ENCODE assay signal across 13 cellular contexts in genomic region chr17:50731575-50732460, GRCh38. TPM values are rescaled to one million over a fixed set of nuclear protein-coding genes. Genes with fewer than 3 reads are reported as not detected.
DNase-seq lines count a peak whose midpoint lies in the region; ATAC-seq and TF ChIP-seq lines count a peak whose summit lies in the region.
"Had no signal": no experiment of that assay in that cellular context is flagged by ENCODE, and none has a peak within 500 bp of the region (broad histone marks: within the 10 kb centered on the region; RNA-seq: fewer than 3 reads in every experiment).

No MANE protein-coding gene starts in this region.

- H3K27ac Mint-ChIP-seq in stimulated activated naive CD8-positive, alpha-beta T cell treated with anti-CD3 and anti-CD28 coated beads, Interleukin-15, Interleukin-2, amounts not matched to agents 100 ng/mL and 50 ng/mL, for 24 hours = peak overlapping the region; percentile 4
- peak overlapping the region; percentile 35 for H3K27ac Mint-ChIP-seq in activated CD8-positive, alpha-beta T cell treated with anti-CD3 and anti-CD28 coated beads, Interleukin-2, amount 10 ng/mL, durations not matched to agents 7 days and 5 days

- ATAC-seq in stimulated activated naive CD8-positive, alpha-beta T cell treated with anti-CD3 and anti-CD28 coated beads, Interleukin-15, Interleukin-2, amounts not matched to agents 100 U/mL and 50 U/mL, for 24 hours = no peak
- ATAC-seq in activated CD8-positive, alpha-beta T cell treated with anti-CD3 and anti-CD28 coated beads, Interleukin-2, amount 10 ng/mL, durations not matched to agents 7 days and 5 days = no peak
- ATAC-seq in left lung = peak; percentile 16
- ATAC-seq in GM19324 (IDR thresholded peaks at IDR 0.05; ENCODE audit: low FRiP score, unreplicated experiment) = no peak
- no peak for ATAC-seq in GM18505 (IDR thresholded peaks at IDR 0.05; ENCODE audit: unreplicated experiment)

- no peaks in the 10 kb centered on the region for H3K9me3 Mint-ChIP-seq in stimulated activated naive CD8-positive, alpha-beta T cell treated with anti-CD3 and anti-CD28 coated beads, Interleukin-15, Interleukin-2, amounts not matched to agents 100 ng/mL and 50 ng/mL, for 24 hours
- H3K9me3 Mint-ChIP-seq in activated CD8-positive, alpha-beta T cell treated with anti-CD3 and anti-CD28 coated beads, Interleukin-2, amount 10 ng/mL, durations not matched to agents 7 days and 5 days (ENCODE audit: insufficient read depth) = no peaks in the 10 kb centered on the region

- no peak for DNase-seq in stimulated activated naive CD8-positive, alpha-beta T cell treated with anti-CD3 and anti-CD28 coated beads, Interleukin-15, Interleukin-2, amounts not matched to agents 100 U/mL and 50 U/mL, for 24 hours
- no peak for DNase-seq in activated CD8-positive, alpha-beta T cell treated with anti-CD3 and anti-CD28 coated beads, Interleukin-2, amount 10 ng/mL, durations not matched to agents 7 days and 5 days
- DNase-seq in left lung (no peak), NCI-H187 treated with DMSO at 0.1 percent for 48 hours (lab: John Stamatoyannopoulos, UW) (no peak), GM19240 (ENCODE audit: insufficient read length, low spot score) (no peak)
- DNase-seq: activated effector memory CD4-positive, alpha-beta T cell treated with Interleukin-2 at 50 U/mL for 16 hours; BE2C; NCI-H345 had no signal

- no peaks in the 10 kb centered on the region for H3K36me3 ChIP-seq in left lung

- intact Hi-C loops in left lung (cut with DNase I) = no loop called here

- POLR2A ChIA-PET in activated CD8-positive, alpha-beta T cell treated with anti-CD3 and anti-CD28 coated beads, Interleukin-2, amount 10 ng/mL, durations not matched to agents 7 days and 5 days (lab: Charles Lee) = interaction anchor here (1.0 kb wide), 1 partner anchor 13 kb away, joined by 3 read pairs; the partner anchor contains the start of gene LUC7L3

- no peak overlapping the region for H3K4me3 ChIP-seq in left lung

- no peaks in the 10 kb centered on the region for H3K9me3 ChIP-seq in left lung
- H3K9me3 ChIP-seq: BE2C had no signal

- TF ChIP-seq CTCF in left lung (IDR thresholded peaks at IDR 0.05) = no peak

- no peak overlapping the region for H3K4me3 Mint-ChIP-seq in stimulated activated naive CD8-positive, alpha-beta T cell treated with anti-CD3 and anti-CD28 coated beads, Interleukin-15, Interleukin-2, amounts not matched to agents 100 ng/mL and 50 ng/mL, for 24 hours
- no peak overlapping the region for H3K4me3 Mint-ChIP-seq in activated CD8-positive, alpha-beta T cell treated with anti-CD3 and anti-CD28 coated beads, Interleukin-2, amount 10 ng/mL, durations not matched to agents 7 days and 5 days

- H3K36me3 Mint-ChIP-seq in stimulated activated naive CD8-positive, alpha-beta T cell treated with anti-CD3 and anti-CD28 coated beads, Interleukin-15, Interleukin-2, amounts not matched to agents 100 ng/mL and 50 ng/mL, for 24 hours (ENCODE audit: low read depth) = peaks cover 27% of the 10 kb centered on the region
- H3K36me3 Mint-ChIP-seq in activated CD8-positive, alpha-beta T cell treated with anti-CD3 and anti-CD28 coated beads, Interleukin-2, amount 10 ng/mL, durations not matched to agents 7 days and 5 days (ENCODE audit: low read depth) = peaks cover 24% of the 10 kb centered on the region

- H3K27ac ChIP-seq in left lung = no peak overlapping the region

- CTCF ChIA-PET in activated CD8-positive, alpha-beta T cell treated with anti-CD3 and anti-CD28 coated beads, Interleukin-2, amount 10 ng/mL, durations not matched to agents 7 days and 5 days (lab: Charles Lee) = no interaction called here

- no peaks in the 10 kb centered on the region for H3K27me3 Mint-ChIP-seq in stimulated activated naive CD8-positive, alpha-beta T cell treated with anti-CD3 and anti-CD28 coated beads, Interleukin-15, Interleukin-2, amounts not matched to agents 100 ng/mL and 50 ng/mL, for 24 hours
- no peaks in the 10 kb centered on the region for H3K27me3 Mint-ChIP-seq in activated CD8-positive, alpha-beta T cell treated with anti-CD3 and anti-CD28 coated beads, Interleukin-2, amount 10 ng/mL, durations not matched to agents 7 days and 5 days (ENCODE audit: low read depth)

- H3K27me3 ChIP-seq in left lung = no peaks in the 10 kb centered on the region
- H3K27me3 ChIP-seq: BE2C had no signal

- no peak for TF ChIP-seq POLR2A in GM18505 (IDR thresholded peaks at IDR 0.05; ENCODE audit: borderline replicate concordance, extremely low read depth, insufficient read depth, insufficient read length)

- H3K4me1 Mint-ChIP-seq in stimulated activated naive CD8-positive, alpha-beta T cell treated with anti-CD3 and anti-CD28 coated beads, Interleukin-15, Interleukin-2, amounts not matched to agents 100 ng/mL and 50 ng/mL, for 24 hours (ENCODE audit: low read depth) = peaks cover 77% of the 10 kb centered on the region
- H3K4me1 Mint-ChIP-seq in activated CD8-positive, alpha-beta T cell treated with anti-CD3 and anti-CD28 coated beads, Interleukin-2, amount 10 ng/mL, durations not matched to agents 7 days and 5 days (ENCODE audit: low read depth) = peaks cover 40% of the 10 kb centered on the region

- peaks cover 7 to 66% of the 10 kb centered on the region in 2 donors for H3K4me1 ChIP-seq in left lung

RNA-seq across cellular contexts. Expression of gene LUC7L3, which starts 12.4 kb away (rescaled TPM):
- total RNA-seq in activated CD8-positive, alpha-beta T cell treated with anti-CD3 and anti-CD28 coated beads, Interleukin-2, amount 10 ng/mL, durations not matched to agents 7 days and 5 days = 100 to 1,000 TPM; 112 to 116 TPM
- total RNA-seq in left lung = 10 to 100 TPM; 76.1 to 89.2 TPM

RNA-seq across cellular contexts. Expression of gene ANKRD40, which starts 24.1 kb away (rescaled TPM):
- total RNA-seq in activated CD8-positive, alpha-beta T cell treated with anti-CD3 and anti-CD28 coated beads, Interleukin-2, amount 10 ng/mL, durations not matched to agents 7 days and 5 days = 10 to 100 TPM; 28.9 to 31.2 TPM
- total RNA-seq in left lung = 10 to 100 TPM; 42.2 to 47.1 TPM

RNA-seq across cellular contexts. Expression of gene ANKRD40CL, which starts 35.5 kb away (rescaled TPM):
- total RNA-seq in activated CD8-positive, alpha-beta T cell treated with anti-CD3 and anti-CD28 coated beads, Interleukin-2, amount 10 ng/mL, durations not matched to agents 7 days and 5 days = not detected
- not detected for total RNA-seq in left lung
- total RNA-seq: M059J, RPMI7951 had no signal
